9 cellular contexts compared by ENCODE assay signal in the genomic region with DNA sequence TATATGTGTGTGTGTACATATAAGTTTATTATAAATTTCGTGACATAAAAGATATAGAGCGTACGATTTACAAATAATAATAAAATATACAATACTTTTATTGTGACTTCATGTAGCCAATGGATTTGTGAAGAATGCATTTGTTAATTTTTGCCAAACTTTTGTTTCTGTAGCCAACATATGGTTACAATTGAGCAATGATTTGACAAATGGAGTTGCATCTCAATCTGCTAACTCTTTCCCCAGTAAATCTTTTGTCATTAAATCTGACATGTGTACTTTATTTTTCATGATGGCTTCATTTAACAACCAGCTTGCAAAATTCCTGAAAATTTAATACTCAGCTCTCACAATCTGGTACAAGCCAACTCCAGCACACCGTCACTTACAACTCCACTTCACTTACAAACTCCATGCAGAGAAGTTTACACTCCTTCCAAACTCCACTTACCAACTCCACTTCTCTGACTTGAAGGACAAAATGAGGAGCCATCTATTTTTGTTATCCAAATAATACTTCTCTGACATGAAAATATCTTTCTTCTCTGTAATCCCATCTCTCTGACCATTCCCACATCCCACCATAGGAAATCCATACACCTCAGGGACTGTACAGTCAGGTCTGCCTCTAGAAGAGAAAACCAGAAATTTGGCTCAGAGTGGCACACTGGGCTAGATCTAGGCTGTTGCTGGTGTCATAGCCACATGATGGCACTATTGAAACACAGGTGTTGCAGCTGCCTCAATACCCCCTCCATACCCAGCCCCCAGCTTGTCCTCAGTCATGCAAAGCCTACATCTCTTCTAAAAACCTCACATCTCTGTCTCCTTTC. TPM values are rescaled to one million over a fixed set of nuclear protein-coding genes. Genes with fewer than 3 reads are reported as not detected.
A peak's percentile ranks its signal among the peaks of the same experiment; 100 is the strongest.
DNase-seq lines count a peak whose midpoint lies in the region; ATAC-seq and TF ChIP-seq lines count a peak whose summit lies in the region.
"Had no signal": no experiment of that assay in that cellular context is flagged by ENCODE, and none has a peak within 500 bp of the region (broad histone marks: within the 10 kb centered on the region; RNA-seq: fewer than 3 reads in every experiment).

No MANE protein-coding gene starts in this region.

- POLR2A ChIA-PET in MCF 10A (lab: Yijun Ruan, JAX), result interaction anchor here (1.0 to 1.4 kb wide), 2 partner anchors 10 to 51 kb away, joined by 4 to 5 read pairs; no protein-coding TSS in a partner anchor

- peak; percentile 76 to 87 for TF ChIP-seq RAD21 in liver (IDR thresholded peaks at IDR 0.05)

- no peaks in the 10 kb centered on the region for H3K9me2 ChIP-seq in MM.1S (replicated peaks; ENCODE audit: insufficient read depth, low read length)

- TF ChIP-seq CTCF in MCF 10A (IDR thresholded peaks at IDR 0.05; ENCODE audit: unreplicated experiment), result no peak
- TF ChIP-seq CTCF in breast epithelium (IDR thresholded peaks at IDR 0.05), result no peak
- peak; percentile 38 for TF ChIP-seq CTCF in MM.1S (IDR thresholded peaks at IDR 0.05; ENCODE audit: low read length)
- peak; percentile 37 for TF ChIP-seq CTCF in liver (IDR thresholded peaks at IDR 0.05; ENCODE audit: low read depth, low read length, missing input control)

- no peak overlapping the region for H3K4me2 ChIP-seq in MM.1S (ENCODE audit: low read depth, low read length)

- H3K4me3 ChIP-seq in breast epithelium (no peak overlapping the region), MM.1S (ENCODE audit: low read length) (no peak overlapping the region), liver (ENCODE audit: low read depth in 1 of 3, low read length in 3 of 3) (no peak overlapping the region)

- no peak overlapping the region for H3K4me3 Mint-ChIP-seq in MCF 10A (ENCODE audit: unreplicated experiment)
- H3K4me3 Mint-ChIP-seq: activated naive CD8-positive, alpha-beta T cell had no signal

- CTCF ChIA-PET in MCF 10A (lab: Yijun Ruan, JAX), result interaction anchor here (0.7 kb wide), 1 partner anchor 229 kb away, joined by 3 read pairs; no protein-coding TSS in a partner anchor

- no peaks in the 10 kb centered on the region for H3K9me3 Mint-ChIP-seq in MCF 10A (ENCODE audit: unreplicated experiment)

- ATAC-seq in GM18873 (IDR thresholded peaks at IDR 0.05; ENCODE audit: low FRiP score, unreplicated experiment) (no peak), GM21528 (IDR thresholded peaks at IDR 0.05; ENCODE audit: low FRiP score, unreplicated experiment) (no peak)

- H3K9ac ChIP-seq in MM.1S (ENCODE audit: low read length) (no peak overlapping the region), liver (ENCODE audit: low read depth in 1 of 2, low read length in 2 of 2) (no peak overlapping the region)

- no peaks in the 10 kb centered on the region for H4K20me1 ChIP-seq in MM.1S (ENCODE audit: insufficient read depth, low read length)

- H3K27ac Mint-ChIP-seq in MCF 10A (ENCODE audit: low read depth, unreplicated experiment), result no peak overlapping the region
- H3K27ac Mint-ChIP-seq: activated naive CD8-positive, alpha-beta T cell had no signal

- no TSS peak for BruUV-seq in MCF 10A (replicated peaks; lab: Mats Ljungman, UMichigan)

- H3K79me2 ChIP-seq in MM.1S (ENCODE audit: low read length), result no peaks in the 10 kb centered on the region

- H3K4me1 ChIP-seq in breast epithelium (no peaks in the 10 kb centered on the region), MM.1S (ENCODE audit: low read length) (no peaks in the 10 kb centered on the region), liver (ENCODE audit: control insufficient read depth in 4 of 4, insufficient read depth in 4 of 4, low read length in 3 of 4) (no peaks in the 10 kb centered on the region)

- intact Hi-C loops in MCF 10A (cut with micrococcal nuclease) (loop anchor here (1.0 to 10.0 kb wide), 2 partner anchors 232 to 336 kb away; no protein-coding TSS in a partner anchor), breast epithelium (cut with DNase I; ENCODE audit: low total_unique reads) (no loop called here)

- H2AFZ ChIP-seq in MM.1S (ENCODE audit: low read length), result no peak overlapping the region

- TF ChIP-seq POLR2A in breast epithelium (IDR thresholded peaks at IDR 0.05), result no peak

- H3K27ac ChIP-seq in breast epithelium (no peak overlapping the region), MM.1S (ENCODE audit: low read length) (no peak overlapping the region), liver (ENCODE audit: low read depth in 1 of 2, low read length in 2 of 2) (no peak overlapping the region)

- H3F3A ChIP-seq in MM.1S (ENCODE audit: insufficient read depth, low read length), result no peaks in the 10 kb centered on the region

- H3K9me3 ChIP-seq in breast epithelium (no peaks in the 10 kb centered on the region), MM.1S (replicated peaks; ENCODE audit: insufficient read depth, low read length) (no peaks in the 10 kb centered on the region), liver (ENCODE audit: control insufficient read depth in 4 of 4, low read length in 3 of 4) (no peaks in the 10 kb centered on the region)

- WGBS in liver, result 89% methylated on average over 4 of the region's 4 CpGs

- H3K36me3 Mint-ChIP-seq in MCF 10A (ENCODE audit: insufficient read depth, unreplicated experiment), result no peaks in the 10 kb centered on the region

- peak; percentile 37 for DNase-seq in MCF 10A (ENCODE audit: unreplicated experiment)
- DNase-seq in breast epithelium (ENCODE audit: low spot score in 2 of 2), result no peak
- peak; percentile 10 for DNase-seq in MM.1S
- DNase-seq in amniotic epithelial cell (ENCODE audit: low read depth), result peak; percentile 33
- DNase-seq in activated effector memory CD4-positive, alpha-beta T cell treated with Interleukin-2 at 50 U/mL for 16 hours, result no peak

- H3K4me1 Mint-ChIP-seq in MCF 10A (ENCODE audit: insufficient read depth, unreplicated experiment), result no peaks in the 10 kb centered on the region

- no peaks in the 10 kb centered on the region for H3K36me3 ChIP-seq in breast epithelium
- no peaks in the 10 kb centered on the region for H3K36me3 ChIP-seq in MM.1S (replicated peaks; ENCODE audit: insufficient read depth, low read length)
- H3K36me3 ChIP-seq in liver (ENCODE audit: control insufficient read depth in 4 of 4, insufficient read depth in 3 of 4, low read depth in 1 of 4, low read length in 3 of 4), result no peaks in the 10 kb centered on the region

- no peaks in the 10 kb centered on the region for H3K27me3 ChIP-seq in breast epithelium
- H3K27me3 ChIP-seq in MM.1S (replicated peaks; ENCODE audit: insufficient read depth, low read length), result no peaks in the 10 kb centered on the region
- H3K27me3 ChIP-seq in liver (ENCODE audit: control insufficient read depth in 4 of 4, insufficient read depth in 4 of 4, low read length in 3 of 4), result no peaks in the 10 kb centered on the region

- no peaks in the 10 kb centered on the region for H3K27me3 Mint-ChIP-seq in MCF 10A (ENCODE audit: insufficient read depth, unreplicated experiment)

TF ChIP-seq in liver, 16 proteins besides CTCF, POLR2A, EP300 and RAD21:
- TF ChIP-seq EGR1 (IDR thresholded peaks at IDR 0.05; ENCODE audit: low read depth in 2 of 2), result no peak
- TF ChIP-seq HNF4G (IDR thresholded peaks at IDR 0.05), result no peak

RNA-seq across cellular contexts. Expression of gene HIBADH, which starts 26.6 kb away (rescaled TPM):
- total RNA-seq in MCF 10A (2022) (51.5 and 61.1 TPM in 2 replicates), breast epithelium (10 to 100 TPM; 50.5 to 80.1 (median 67.5) TPM), liver (10 to 100 TPM; 27.7 to 56.6 TPM)
- polyA plus RNA-seq in liver, result 10 to 100 TPM; 59.7 to 78.9 TPM

RNA-seq across cellular contexts. Expression of gene TAX1BP1, which starts 50.7 kb away (rescaled TPM):
- total RNA-seq in MCF 10A (2022), result 95.0 and 95.9 TPM in 2 replicates
- 100 to 1,000 TPM; 105 to 156 (median 110) TPM for total RNA-seq in breast epithelium
- 10 to 100 TPM; 55.0 to 57.1 TPM for total RNA-seq in liver
- polyA plus RNA-seq in liver, result 10 to 100 TPM; 35.7 to 50.9 TPM

Comparison
In these comparisons a context has a peak if more than half of its experiments do, and no peak if none do; other contexts are left out.
1. DNase-seq: peak in MCF 10A (single experiment), MM.1S (single experiment) and amniotic epithelial cell (single experiment); none in breast epithelium (0 of 2) and activated effector memory CD4-positive, alpha-beta T cell treated with Interleukin-2 at 50 U/mL for 16 hours (single experiment).
2. CTCF ChIP-seq: peak in MM.1S (single experiment) and liver (single experiment); none in MCF 10A (single experiment) and breast epithelium (0 of 3).